Comparison of ENCODE assay signal across 8 cellular contexts in the genomic region with DNA sequence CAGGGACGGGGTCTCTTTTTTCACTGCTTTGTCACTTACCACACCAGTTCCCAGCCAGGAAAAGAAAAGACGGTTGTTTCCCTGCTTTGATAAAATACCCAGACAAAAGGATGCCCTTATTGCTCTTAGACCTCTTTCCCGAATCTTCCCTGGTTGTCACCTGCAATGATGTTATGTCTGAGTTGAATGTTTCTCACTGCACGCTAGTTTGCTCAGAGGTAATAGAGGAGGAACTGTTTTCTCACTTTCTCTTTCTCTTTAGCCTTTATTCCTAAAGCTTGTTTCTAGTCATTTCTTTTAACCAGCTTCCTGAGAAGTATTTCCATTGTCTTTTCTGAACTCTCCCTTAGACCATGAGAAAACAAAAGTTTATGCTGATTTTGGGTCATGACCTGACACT. TPM values are rescaled to one million over a fixed set of nuclear protein-coding genes. Genes with fewer than 3 reads are reported as not detected.
DNase-seq lines count a peak whose midpoint lies in the region; ATAC-seq and TF ChIP-seq lines count a peak whose summit lies in the region.

No MANE protein-coding gene starts in this region.

- TF ChIP-seq POLR2A in GM18505 (IDR thresholded peaks at IDR 0.05; ENCODE audit: borderline replicate concordance, extremely low read depth, insufficient read depth, insufficient read length): no peak

- DNase-seq in lung microvascular endothelial cell (ENCODE audit: low read depth in 2 of 2) (peak; percentile 25 to 65), SIG-M5 (lab: John Stamatoyannopoulos, UW) (no peak), NCI-H69 (lab: John Stamatoyannopoulos, UW) (no peak)
- DNase-seq in stimulated activated CD4-positive, alpha-beta T cell treated with anti-CD3 and anti-CD28 coated beads, Interleukin-4, amount 100 ng/mL, for 1 hour: no peak
- DNase-seq in stimulated activated naive CD4-positive, alpha-beta T cell treated with Interleukin-2 at 50 U/mL for 16 hours (lab: John Stamatoyannopoulos, UW): no peak

- ATAC-seq in GM18505 (IDR thresholded peaks at IDR 0.05; ENCODE audit: unreplicated experiment) (peak; percentile 78), GM21447 (IDR thresholded peaks at IDR 0.05; ENCODE audit: unreplicated experiment) (peak; percentile 96), HG03460 (IDR thresholded peaks at IDR 0.05; ENCODE audit: unreplicated experiment) (peak; percentile 89)

RNA-seq across cellular contexts. Expression of a gene that starts 32.9 kb away (rescaled TPM):
- total RNA-seq in lung microvascular endothelial cell: 6.1 and 6.2 TPM in 2 replicates

Comparison
In these comparisons a context has a peak if more than half of its experiments do, and no peak if none do; other contexts are left out.
1. DNase-seq: peak in lung microvascular endothelial cell (2 of 2); none in SIG-M5 (single experiment), stimulated activated CD4-positive, alpha-beta T cell treated with anti-CD3 and anti-CD28 coated beads, Interleukin-4, amount 100 ng/mL, for 1 hour (single experiment), stimulated activated naive CD4-positive, alpha-beta T cell treated with Interleukin-2 at 50 U/mL for 16 hours (single experiment) and NCI-H69 (single experiment).
2. Peak in every context shown above with its lines, with median percentiles within 50 percentile points of each other: ATAC-seq.